18 cellular contexts compared by ENCODE assay signal in the genomic region with DNA sequence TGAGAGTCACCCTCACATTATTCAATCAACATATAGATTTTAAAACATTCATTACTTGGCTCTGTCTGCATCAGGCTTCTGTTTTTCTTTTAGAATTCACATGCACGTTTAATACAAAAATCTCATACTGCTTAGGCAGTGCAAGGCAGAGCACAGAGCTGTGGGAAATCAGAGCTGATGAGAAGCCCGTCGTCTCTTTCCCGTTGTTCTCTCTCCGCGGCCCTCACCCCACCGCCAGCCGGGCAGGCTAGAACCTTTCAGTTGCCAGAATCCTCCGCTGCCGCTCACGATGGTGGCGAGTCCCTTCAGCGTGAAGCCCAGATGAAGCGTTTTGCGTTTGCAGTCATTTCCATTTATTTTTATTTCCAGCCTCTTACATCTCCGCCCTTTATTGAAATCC.
"Had no signal": no experiment of that assay in that cellular context is flagged by ENCODE, and none has a peak within 500 bp of the region (broad histone marks: within the 10 kb centered on the region; RNA-seq: fewer than 3 reads in every experiment).

No MANE protein-coding gene starts in this region.

- H3K4me3 ChIP-seq: gastrocnemius medialis, heart right ventricle, mucosa of descending colon, smooth muscle cell, uterus had no signal

- ATAC-seq: effector memory CD8-positive, alpha-beta T cell; gastrocnemius medialis; heart right ventricle; left colon; mucosa of descending colon; naive thymus-derived CD8-positive, alpha-beta T cell; stimulated activated naive CD8-positive, alpha-beta T cell treated with anti-CD3 and anti-CD28 coated beads, Interleukin-15, amount 100 ng/mL, for 72 hours had no signal

- DNase-seq: activated CD4-positive, alpha-beta T cell treated with anti-CD3 and anti-CD28 coated beads, Interleukin-2, amount 10 ng/mL, durations not matched to agents 7 days and 5 days; activated CD4-positive, CD25-positive, alpha-beta regulatory T cell; activated CD8-positive, alpha-beta memory T cell treated with anti-CD3 and anti-CD28 coated beads, Interleukin-2, amount 50 U/mL, for 48 hours; activated gamma-delta T cell treated with Interleukin-2 at 50 U/mL for 16 hours; amniotic stem cell; central memory CD4-positive, alpha-beta T cell; dermis blood vessel endothelial cell; effector memory CD8-positive, alpha-beta T cell; gastrocnemius medialis; heart right ventricle; left colon; mammary epithelial cell; mucosa of descending colon; naive thymus-derived CD8-positive, alpha-beta T cell; stimulated activated naive CD8-positive, alpha-beta T cell treated with anti-CD3 and anti-CD28 coated beads, Interleukin-15, amount 100 ng/mL, for 72 hours; uterus had no signal

- H3K9me3 ChIP-seq: gastrocnemius medialis had no signal

- H3K36me3 ChIP-seq: gastrocnemius medialis, heart right ventricle, right atrium auricular region, uterus had no signal

- H3K27ac ChIP-seq: gastrocnemius medialis, heart right ventricle, right atrium auricular region, uterus had no signal
